ENCODE assay signal across 1 cellular context in genomic region chr7:135620980-135621850, GRCh38.
TF ChIP-seq lines count a peak whose summit lies in the region.

No MANE protein-coding gene starts in this region.

TF ChIP-seq in IMR-90, 13 proteins besides CTCF, POLR2A, EP300 and RAD21:
- TF ChIP-seq MAFK (IDR thresholded peaks at IDR 0.05; ENCODE audit: low read depth, low read length) = 0 out of 2 replicates have a peak, but pooled peaks have one; percentile 9
- TF ChIP-seq MAZ (IDR thresholded peaks at IDR 0.05; ENCODE audit: borderline replicate concordance, low read depth, low read length) = no peak
- no peak for TF ChIP-seq CEBPB (IDR thresholded peaks at IDR 0.05; ENCODE audit: low read depth, low read length)
- peak; percentile 64 for TF ChIP-seq SMC3 (IDR thresholded peaks at IDR 0.05; ENCODE audit: low read depth, low read length)
- TF ChIP-seq RFX5 (IDR thresholded peaks at IDR 0.05; ENCODE audit: low read depth, low read length) = no peak
- TF ChIP-seq MXI1 (IDR thresholded peaks at IDR 0.05; ENCODE audit: borderline replicate concordance, low read depth, low read length) = no peak
- TF ChIP-seq FOS (IDR thresholded peaks at IDR 0.05; ENCODE audit: low read depth, low read length) = no peak
- TF ChIP-seq ELK1 (IDR thresholded peaks at IDR 0.05; ENCODE audit: borderline replicate concordance, low read depth, low read length) = no peak
